In genomic region chr13:45473627-45474026, GRCh38 we compare ENCODE assay signal across 11 cellular contexts. TPM values are rescaled to one million over a fixed set of nuclear protein-coding genes. Genes with fewer than 3 reads are reported as not detected.
DNase-seq lines count a peak whose midpoint lies in the region; ATAC-seq and TF ChIP-seq lines count a peak whose summit lies in the region.
"Had no signal": no experiment of that assay in that cellular context is flagged by ENCODE, and none has a peak within 500 bp of the region (broad histone marks: within the 10 kb centered on the region; RNA-seq: fewer than 3 reads in every experiment).

No MANE protein-coding gene starts in this region.

- ATAC-seq in activated T-cell treated with anti-CD3 and anti-CD28 coated beads, Interleukin-2, amount 50 U/mL, for 72 hours (replicated peaks in 1 of 2), result peak; percentile 34 to 65

- H3K4me1 Mint-ChIP-seq in HFFc6 (ENCODE audit: low read depth), result peaks cover 25% of the 10 kb centered on the region
- peaks cover 48% of the 10 kb centered on the region for H3K4me1 Mint-ChIP-seq in activated T-cell treated with anti-CD3 and anti-CD28 coated beads, Interleukin-2, amount 50 U/mL, for 72 hours (ENCODE audit: low read depth)

- no peak overlapping the region for H3K23ac ChIP-seq in mesendoderm (ENCODE audit: low read length)

- no peak overlapping the region for H2AK5ac ChIP-seq in mesendoderm (ENCODE audit: low read length)

- no peak overlapping the region for H2BK15ac ChIP-seq in mesendoderm (replicated peaks; ENCODE audit: low read depth)

- H3K9ac ChIP-seq in mesendoderm (ENCODE audit: low read length), result no peak overlapping the region

- H3K4me3 Mint-ChIP-seq in HFFc6, result no peak overlapping the region
- no peak overlapping the region for H3K4me3 Mint-ChIP-seq in activated T-cell treated with anti-CD3 and anti-CD28 coated beads, Interleukin-2, amount 50 U/mL, for 72 hours
- H3K4me3 Mint-ChIP-seq: stimulated activated naive CD8-positive, alpha-beta T cell treated with anti-CD3 and anti-CD28 coated beads, Interleukin-15, Interleukin-2, amounts not matched to agents 100 ng/mL and 50 ng/mL, for 24 hours had no signal

- intact Hi-C loops in cardiac septum (cut with DNase I), result no loop called here

- no peak overlapping the region for H3K18ac ChIP-seq in mesendoderm (ENCODE audit: low read length)

- peaks cover 14% of the 10 kb centered on the region for H3K79me1 ChIP-seq in mesendoderm (ENCODE audit: low read length)

- H3K4me2 ChIP-seq in mesendoderm (ENCODE audit: low read length), result no peak overlapping the region

- H3K27me3 Mint-ChIP-seq in HFFc6 (ENCODE audit: insufficient read depth), result no peaks in the 10 kb centered on the region; the same call in 1 of the 2 replicates
- H3K27me3 Mint-ChIP-seq in activated T-cell treated with anti-CD3 and anti-CD28 coated beads, Interleukin-2, amount 50 U/mL, for 72 hours (ENCODE audit: low read depth), result no peaks in the 10 kb centered on the region
- H3K27me3 Mint-ChIP-seq: stimulated activated naive CD8-positive, alpha-beta T cell treated with anti-CD3 and anti-CD28 coated beads, Interleukin-15, Interleukin-2, amounts not matched to agents 100 ng/mL and 50 ng/mL, for 24 hours had no signal

- H3K36me3 ChIP-seq in mesendoderm (ENCODE audit: control insufficient read depth, insufficient read depth, low read length), result no peaks in the 10 kb centered on the region

- H3K36me3 Mint-ChIP-seq in HFFc6 (ENCODE audit: low read depth), result peaks cover 16% of the 10 kb centered on the region
- H3K36me3 Mint-ChIP-seq in activated T-cell treated with anti-CD3 and anti-CD28 coated beads, Interleukin-2, amount 50 U/mL, for 72 hours (ENCODE audit: insufficient read depth in 2 of 2), result peaks cover 9 to 10% of the 10 kb centered on the region in 2 donors

- no peaks in the 10 kb centered on the region for H3K27me3 ChIP-seq in mesendoderm (ENCODE audit: insufficient read depth, low read length, poor library complexity)

- no peak overlapping the region for H2BK120ac ChIP-seq in mesendoderm (ENCODE audit: low read depth, low read length)

- H3K4ac ChIP-seq in mesendoderm (ENCODE audit: low read depth, low read length), result no peak overlapping the region

- no peak overlapping the region for H2BK5ac ChIP-seq in mesendoderm (ENCODE audit: low read length)

- peak; percentile 50 for TF ChIP-seq CTCF in HFFc6 (IDR thresholded peaks at IDR 0.05)

- H3K27ac ChIP-seq in mesendoderm (ENCODE audit: low read depth, low read length), result no peak overlapping the region

- H3K9me3 Mint-ChIP-seq in HFFc6, result no peaks in the 10 kb centered on the region
- peaks cover 0 to 2% of the 10 kb centered on the region in 2 donors for H3K9me3 Mint-ChIP-seq in activated T-cell treated with anti-CD3 and anti-CD28 coated beads, Interleukin-2, amount 50 U/mL, for 72 hours
- H3K9me3 Mint-ChIP-seq: stimulated activated naive CD8-positive, alpha-beta T cell treated with anti-CD3 and anti-CD28 coated beads, Interleukin-15, Interleukin-2, amounts not matched to agents 100 ng/mL and 50 ng/mL, for 24 hours had no signal

- no peak overlapping the region for H4K5ac ChIP-seq in mesendoderm (ENCODE audit: low read length)

- H3K4me1 ChIP-seq in mesendoderm (ENCODE audit: control insufficient read depth, low read depth, low read length), result no peaks in the 10 kb centered on the region

- H3K79me2 ChIP-seq in mesendoderm (ENCODE audit: control insufficient read depth, insufficient read depth, low read length), result peaks cover 28% of the 10 kb centered on the region

- no peak overlapping the region for H3K27ac Mint-ChIP-seq in HFFc6
- H3K27ac Mint-ChIP-seq in activated T-cell treated with anti-CD3 and anti-CD28 coated beads, Interleukin-2, amount 50 U/mL, for 72 hours, result no peak overlapping the region
- H3K27ac Mint-ChIP-seq: stimulated activated naive CD8-positive, alpha-beta T cell treated with anti-CD3 and anti-CD28 coated beads, Interleukin-15, Interleukin-2, amounts not matched to agents 100 ng/mL and 50 ng/mL, for 24 hours had no signal

- no peak overlapping the region for H3K4me3 ChIP-seq in mesendoderm (ENCODE audit: low read length)

- no peak overlapping the region for H4K8ac ChIP-seq in mesendoderm (ENCODE audit: low read depth, low read length)

- no CpG with 5 or more reads among the region's 2 CpGs for WGBS in mesendoderm (ENCODE audit: extremely low coverage, insufficient coverage, low lambda C conversion rate)

- DNase-seq in NCI-H524 (lab: John Stamatoyannopoulos, UW) (peak; percentile 16 to 49), NCI-H524 treated with DMSO at 0.1 percent for 48 hours (lab: John Stamatoyannopoulos, UW) (no peak), HFFc6 (no peak), mesendoderm (peak; percentile 71), NCI-H2196 treated with DMSO at 0.1 percent for 48 hours (lab: John Stamatoyannopoulos, UW; ENCODE audit: unreplicated experiment) (no peak), NCI-H1105 treated with DMSO at 0.1 percent for 48 hours (lab: John Stamatoyannopoulos, UW) (no peak), cardiac septum (ENCODE audit: low spot score) (no peak)
- DNase-seq in activated T-cell treated with anti-CD3 and anti-CD28 coated beads, Interleukin-2, amount 50 U/mL, for 72 hours, result no peak
- DNase-seq: NCI-H1092, retina had no signal

- no peak overlapping the region for H3K56ac ChIP-seq in mesendoderm (ENCODE audit: low read length)

RNA-seq across cellular contexts. Expression of gene COG3, which starts 8.9 kb away (rescaled TPM):
- 10 to 100 TPM; 17.5 to 22.2 (median 20.7) TPM for total RNA-seq in HFFc6 (2021; fragmentation: NEBNext Ultra II Directional; extraction: Animal tissue kit (Norgen Biotek cat#: 25700))
- 10 to 100 TPM; 28.0 to 29.8 TPM for total RNA-seq in activated T-cell treated with anti-CD3 and anti-CD28 coated beads, Interleukin-2, amount 50 U/mL, for 72 hours
- 16.4 TPM for polyA plus RNA-seq in mesendoderm (2013, experiment 1 of 2)
- polyA plus RNA-seq in mesendoderm (2013, experiment 2 of 2), result 17.5 TPM
- 16.5 TPM for total RNA-seq in cardiac septum

RNA-seq across cellular contexts. Expression of gene SLC25A30, which starts 55.5 kb away (rescaled TPM):
- 10 to 100 TPM; 16.5 to 27.2 (median 18.8) TPM for total RNA-seq in HFFc6 (2021; fragmentation: NEBNext Ultra II Directional; extraction: Animal tissue kit (Norgen Biotek cat#: 25700))
- total RNA-seq in activated T-cell treated with anti-CD3 and anti-CD28 coated beads, Interleukin-2, amount 50 U/mL, for 72 hours, result 10 to 100 TPM; 17.9 to 19.8 TPM
- polyA plus RNA-seq in mesendoderm (2013, experiment 1 of 2), result 3.4 TPM
- 4.8 TPM for polyA plus RNA-seq in mesendoderm (2013, experiment 2 of 2)
- 83.4 TPM for total RNA-seq in cardiac septum

Comparison
In these comparisons a context has a peak if more than half of its experiments do, and no peak if none do; other contexts are left out.
1. DNase-seq: peak in NCI-H524 (2 of 2) and mesendoderm (single experiment); none in NCI-H524 treated with DMSO at 0.1 percent for 48 hours (single experiment), HFFc6 (single experiment), activated T-cell treated with anti-CD3 and anti-CD28 coated beads, Interleukin-2, amount 50 U/mL, for 72 hours (0 of 2), NCI-H2196 treated with DMSO at 0.1 percent for 48 hours (single experiment), NCI-H1105 treated with DMSO at 0.1 percent for 48 hours (single experiment) and cardiac septum (single experiment).